Comparison of ENCODE assay signal across 27 cellular contexts in genomic region chr11:99814738-99815137, GRCh38.
DNase-seq lines count a peak whose midpoint lies in the region; ATAC-seq and TF ChIP-seq lines count a peak whose summit lies in the region.
"Had no signal": no experiment of that assay in that cellular context is flagged by ENCODE, and none has a peak within 500 bp of the region (broad histone marks: within the 10 kb centered on the region; RNA-seq: fewer than 3 reads in every experiment).

No MANE protein-coding gene starts in this region.

- H3K36me3 Mint-ChIP-seq in WTC11, result no peaks in the 10 kb centered on the region
- H3K36me3 Mint-ChIP-seq: stimulated activated effector memory CD8-positive, alpha-beta T cell treated with anti-CD3 and anti-CD28 coated beads, Interleukin-12 subunit alpha, Interleukin-12 subunit beta, amount 100 ng/mL, for 72 hours had no signal

- TF ChIP-seq RAD21 in Ishikawa (IDR thresholded peaks at IDR 0.05; ENCODE audit: low read depth), result peak; percentile 17; the same call in 1 of the 2 replicates

- H3K36me3 ChIP-seq in kidney epithelial cell (ENCODE audit: control insufficient read depth, insufficient read depth, low read length), result no peaks in the 10 kb centered on the region
- H3K36me3 ChIP-seq: BLaER1 treated with 17β-estradiol and CSF1 and Interleukin-3, amounts not matched to agents 10 nM and 100 nM; esophagus squamous epithelium; heart left ventricle; tibial nerve had no signal

- H3K9me3 Mint-ChIP-seq in WTC11, result peaks cover 4% of the 10 kb centered on the region

- no peak for DNase-seq in GM12864 (ENCODE audit: low read depth)
- no peak for DNase-seq in WTC11 (ENCODE audit: low spot score)
- no peak for DNase-seq in kidney epithelial cell (ENCODE audit: low read depth)
- no peak for DNase-seq in left colon
- DNase-seq in NCI-H1092 treated with DMSO at 0.1 percent for 48 hours (lab: John Stamatoyannopoulos, UW), result no peak
- DNase-seq: activated CD4-positive, alpha-beta memory T cell treated with anti-CD3 and anti-CD28 coated beads, Interleukin-2, amount 10 ng/mL, durations not matched to agents 7 days and 5 days; activated CD8-positive, alpha-beta memory T cell treated with anti-CD3 and anti-CD28 coated beads, Interleukin-2, amount 50 U/mL, for 4 hours; activated naive CD4-positive, alpha-beta T cell treated with Interleukin-2 at 50 U/mL for 16 hours; DMS79 treated with DMSO at 0.1 percent for 48 hours; esophagus squamous epithelium; GF-D8; heart left ventricle; NCI-H1694 treated with DMSO at 0.1 percent for 48 hours; NCI-H510A treated with DMSO at 0.1 percent for 48 hours; retina; Right ventricle myocardium superior; T-helper 17 cell had no signal

- no peak overlapping the region for H3K4me3 Mint-ChIP-seq in WTC11
- H3K4me3 Mint-ChIP-seq: activated CD4-positive, alpha-beta memory T cell treated with anti-CD3 and anti-CD28 coated beads, Interleukin-2, amount 10 ng/mL, durations not matched to agents 7 days and 5 days; central memory CD8-positive, alpha-beta T cell; dendritic cell treated with granulocyte-macrophage colony-stimulating factor and Interleukin-4, amounts not matched to agents 40 ng/mL and 50 ng/mL, for 4 days; neural crest cell; stimulated activated effector memory CD8-positive, alpha-beta T cell treated with anti-CD3 and anti-CD28 coated beads, Interleukin-12 subunit alpha, Interleukin-12 subunit beta, amount 100 ng/mL, for 72 hours; T-helper 17 cell had no signal

- no peaks in the 10 kb centered on the region for H3K27me3 ChIP-seq in kidney epithelial cell (ENCODE audit: control insufficient read depth, insufficient read depth, low read length)
- H3K27me3 ChIP-seq: BLaER1 treated with 17β-estradiol and CSF1 and Interleukin-3, amounts not matched to agents 10 nM and 100 nM; esophagus squamous epithelium; foreskin keratinocyte; tibial nerve had no signal

- no peak overlapping the region for H3K27ac Mint-ChIP-seq in WTC11
- H3K27ac Mint-ChIP-seq: activated CD4-positive, alpha-beta memory T cell treated with anti-CD3 and anti-CD28 coated beads, Interleukin-2, amount 10 ng/mL, durations not matched to agents 7 days and 5 days; dendritic cell treated with granulocyte-macrophage colony-stimulating factor and Interleukin-4, amounts not matched to agents 40 ng/mL and 50 ng/mL, for 4 days; stimulated activated effector memory CD8-positive, alpha-beta T cell treated with anti-CD3 and anti-CD28 coated beads, Interleukin-12 subunit alpha, Interleukin-12 subunit beta, amount 100 ng/mL, for 72 hours; T-helper 17 cell had no signal

- CTCF ChIA-PET in WTC11 (lab: Charles Lee), result interaction anchor here (0.6 to 1.1 kb wide), 4 partner anchors 9 to 737 kb away, joined by 3 to 5 read pairs (median 4); no protein-coding TSS in a partner anchor

- peaks cover 7% of the 10 kb centered on the region; the same call in 1 of the 2 replicates for H3K4me1 Mint-ChIP-seq in WTC11
- H3K4me1 Mint-ChIP-seq: activated CD4-positive, alpha-beta memory T cell treated with anti-CD3 and anti-CD28 coated beads, Interleukin-2, amount 10 ng/mL, durations not matched to agents 7 days and 5 days; central memory CD8-positive, alpha-beta T cell; neural crest cell; stimulated activated effector memory CD8-positive, alpha-beta T cell treated with anti-CD3 and anti-CD28 coated beads, Interleukin-12 subunit alpha, Interleukin-12 subunit beta, amount 100 ng/mL, for 72 hours; T-helper 17 cell had no signal

- TF ChIP-seq EP300 in Ishikawa (IDR thresholded peaks at IDR 0.05; ENCODE audit: borderline replicate concordance), result no peak

- POLR2A ChIA-PET in WTC11 (lab: Charles Lee), result no interaction called here

- TF ChIP-seq CTCF in GM12864 (IDR thresholded peaks at IDR 0.05; ENCODE audit: low read depth, low read length, missing control alignments) (peak; percentile 22), WTC11 (IDR thresholded peaks at IDR 0.05) (no peak), kidney epithelial cell (IDR thresholded peaks at IDR 0.05; ENCODE audit: insufficient read depth, low read length, poor library complexity, severe bottlenecking) (peak; percentile 3)

- ATAC-seq in WTC11, result peak; percentile 47
- ATAC-seq in left colon, result no peak
- no peak for ATAC-seq in HG03571 (IDR thresholded peaks at IDR 0.05; ENCODE audit: unreplicated experiment)
- ATAC-seq: heart left ventricle; SK-N-SH treated with all-trans-retinoic acid at 6 μM for 48 hours; stimulated activated effector memory CD8-positive, alpha-beta T cell treated with anti-CD3 and anti-CD28 coated beads, Interleukin-12 subunit alpha, Interleukin-12 subunit beta, amount 100 ng/mL, for 72 hours; T-helper 17 cell had no signal

- intact Hi-C loops in left colon (cut with DNase I, micrococcal nuclease), result no loop called here

- H3K27me3 Mint-ChIP-seq in WTC11 (ENCODE audit: low read depth), result peaks cover 4% of the 10 kb centered on the region; the same call in 1 of the 2 replicates
- H3K27me3 Mint-ChIP-seq: activated CD4-positive, alpha-beta memory T cell treated with anti-CD3 and anti-CD28 coated beads, Interleukin-2, amount 10 ng/mL, durations not matched to agents 7 days and 5 days; central memory CD8-positive, alpha-beta T cell; dendritic cell treated with granulocyte-macrophage colony-stimulating factor and Interleukin-4, amounts not matched to agents 40 ng/mL and 50 ng/mL, for 4 days; T-helper 17 cell had no signal

- H3K4me3 ChIP-seq in GM12864 (ENCODE audit: low read depth, low read length), result no peak overlapping the region
- H3K4me3 ChIP-seq in kidney epithelial cell (ENCODE audit: low read depth, low read length), result no peak overlapping the region
- H3K4me3 ChIP-seq: BLaER1 treated with 17β-estradiol and CSF1 and Interleukin-3, amounts not matched to agents 10 nM and 100 nM; esophagus squamous epithelium; heart left ventricle; tibial nerve had no signal

TF ChIP-seq in Ishikawa, 13 proteins besides CTCF, POLR2A, EP300 and RAD21:
- no peak for TF ChIP-seq YY1 (IDR thresholded peaks at IDR 0.05; ENCODE audit: low read depth)

TF ChIP-seq in WTC11, 78 proteins besides CTCF, POLR2A, EP300 and RAD21:
- TF ChIP-seq FOXP4 (CRISPR knock-in tag; IDR thresholded peaks at IDR 0.05) (no peak), SP1 (CRISPR knock-in tag; conservative IDR thresholded peaks at IDR 0.05) (no peak), OVOL2 (CRISPR knock-in tag; IDR thresholded peaks at IDR 0.05; ENCODE audit: borderline replicate concordance) (no peak), ZNF263 (CRISPR knock-in tag; IDR thresholded peaks at IDR 0.05; ENCODE audit: low read depth) (no peak), ZNF121 (CRISPR knock-in tag; IDR thresholded peaks at IDR 0.05) (no peak), AR (CRISPR knock-in tag; IDR thresholded peaks at IDR 0.05) (no peak), MXD4 (CRISPR knock-in tag; IDR thresholded peaks at IDR 0.05; ENCODE audit: borderline replicate concordance) (no peak), E2F4 (CRISPR knock-in tag; IDR thresholded peaks at IDR 0.05; ENCODE audit: borderline replicate concordance, low read depth) (no peak)
TF ChIP-seq in WTC11: peak in this region for 0.
